In the genomic region with DNA sequence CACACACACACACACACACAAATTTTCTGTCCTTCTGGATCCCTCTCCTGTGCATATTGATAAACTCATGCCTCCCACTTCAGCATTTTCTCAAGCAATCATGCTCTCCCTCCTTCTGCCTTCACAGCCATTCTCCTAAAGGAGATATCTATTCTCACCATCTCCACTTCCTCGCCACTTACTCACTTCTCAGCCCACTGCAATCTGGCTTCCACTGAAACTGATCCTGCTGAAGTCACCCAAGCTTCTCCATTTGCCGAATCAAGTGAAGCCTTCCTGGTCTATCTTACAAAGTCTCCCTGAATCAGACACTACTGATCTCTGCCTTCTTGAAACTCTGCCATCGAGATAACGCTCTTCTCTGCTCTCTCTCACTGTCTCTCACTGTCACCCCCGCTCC, we compare ENCODE assay signal across 10 cellular contexts. TPM values are rescaled to one million over a fixed set of nuclear protein-coding genes. Genes with fewer than 3 reads are reported as not detected.
"Had no signal": no experiment of that assay in that cellular context is flagged by ENCODE, and none has a peak within 500 bp of the region (broad histone marks: within the 10 kb centered on the region; RNA-seq: fewer than 3 reads in every experiment).

No MANE protein-coding gene starts in this region.

- H3K27me3 ChIP-seq: heart right ventricle had no signal

- H3K36me3 ChIP-seq: heart right ventricle, left ventricle myocardium inferior had no signal

- H3K9me3 ChIP-seq: heart right ventricle, left ventricle myocardium inferior had no signal

- H3K4me3 ChIP-seq: coronary artery, heart right ventricle, left ventricle myocardium inferior had no signal

- DNase-seq: activated CD4-positive, alpha-beta T cell treated with anti-CD3 and anti-CD28 coated beads, Interleukin-2, amount 50 U/mL, for 4 hours; activated CD4-positive, CD25-positive, alpha-beta regulatory T cell treated with anti-CD3 and anti-CD28 coated beads, Interleukin-2, amount 50 U/mL, for 72 hours; activated naive CD4-positive, alpha-beta T cell treated with Interleukin-2 at 50 U/mL for 16 hours; effector CD4-positive, alpha-beta T cell; heart right ventricle; left ventricle myocardium inferior; stimulated activated CD4-positive, alpha-beta T cell treated with anti-CD3 and anti-CD28 coated beads, Interleukin-15, amount 100 ng/mL, for 24 hours; stimulated activated CD4-positive, alpha-beta T cell treated with anti-CD3 and anti-CD28 coated beads, Interleukin-4, amount 100 ng/mL, for 24 hours had no signal

- ATAC-seq: heart right ventricle had no signal

- H3K27ac ChIP-seq: coronary artery, heart right ventricle, left ventricle myocardium inferior had no signal

- H3K4me1 ChIP-seq: heart right ventricle, left ventricle myocardium inferior had no signal

RNA-seq across cellular contexts. Expression of a gene that starts 54.0 kb away (rescaled TPM):
- total RNA-seq: myocyte had no signal
